ENCODE assay signal across 9 cellular contexts in genomic region chr1:63915121-63915520, GRCh38.
DNase-seq lines count a peak whose midpoint lies in the region; ATAC-seq and TF ChIP-seq lines count a peak whose summit lies in the region.
"Had no signal": no experiment of that assay in that cellular context is flagged by ENCODE, and none has a peak within 500 bp of the region (broad histone marks: within the 10 kb centered on the region; RNA-seq: fewer than 3 reads in every experiment).

No MANE protein-coding gene starts in this region.

- no peak for ATAC-seq in heart right ventricle
- ATAC-seq in HG03565 (IDR thresholded peaks at IDR 0.05; ENCODE audit: unreplicated experiment), result no peak
- ATAC-seq in GM19467 (IDR thresholded peaks at IDR 0.05; ENCODE audit: unreplicated experiment), result no peak

- 76 to 82% methylated on average over 1 of the region's 1 CpG for WGBS in heart right ventricle, 2 donors

- TF ChIP-seq POLR2A in uterus (IDR thresholded peaks at IDR 0.05), result no peak

- H3K4me1 ChIP-seq in cardiac muscle cell (ENCODE audit: low read depth), result peaks cover 32% of the 10 kb centered on the region
- peaks cover 2 to 68% (median 25%) of the 10 kb centered on the region in 9 donors for H3K4me1 ChIP-seq in heart right ventricle
- H3K4me1 ChIP-seq in uterus, result peaks cover 0 to 7% of the 10 kb centered on the region in 2 donors

- H3K27ac ChIP-seq in cardiac muscle cell, result no peak overlapping the region
- H3K27ac ChIP-seq in heart right ventricle, result no peak overlapping the region
- H3K27ac ChIP-seq in uterus, result no peak overlapping the region

- DNase-seq in cardiac muscle cell (ENCODE audit: low read depth in 1 of 2, low spot score in 1 of 2) (no peak), heart right ventricle (no peak), NCI-H526 (lab: John Stamatoyannopoulos, UW) (peak; percentile 10 to 32), epithelial cell of proximal tubule (ENCODE audit: low read depth) (no peak), uterus (no peak), inferior parietal cortex (ENCODE audit: extremely low spot score) (no peak)
- DNase-seq: SIG-M5 had no signal

- intact Hi-C loops in heart right ventricle (cut with DNase I), result loop anchor here in 3 of 10 donors (5.0 to 10.0 kb wide), 3 partner anchors 138 to 220 kb away; partner anchors contain the start of gene ROR1 (in 2 of the 3)
- intact Hi-C loops in uterus (cut with DNase I; ENCODE audit: low total_unique reads), result no loop called here

- H3K27me3 ChIP-seq in cardiac muscle cell, result no peaks in the 10 kb centered on the region
- H3K27me3 ChIP-seq in heart right ventricle, result no peaks in the 10 kb centered on the region
- no peaks in the 10 kb centered on the region for H3K27me3 ChIP-seq in uterus

- H3K9me3 ChIP-seq in cardiac muscle cell (ENCODE audit: low read depth) (no peaks in the 10 kb centered on the region), heart right ventricle (no peaks in the 10 kb centered on the region), uterus (no peaks in the 10 kb centered on the region)

- H3K36me3 ChIP-seq in cardiac muscle cell (no peaks in the 10 kb centered on the region), heart right ventricle (no peaks in the 10 kb centered on the region), uterus (no peaks in the 10 kb centered on the region)

- TF ChIP-seq CTCF in cardiac muscle cell (IDR thresholded peaks at IDR 0.05; ENCODE audit: low read depth, low read length) (peak; percentile 17), heart right ventricle (IDR thresholded peaks at IDR 0.05) (peak in 2 of 9 donors; percentile 8 to 20), epithelial cell of proximal tubule (conservative IDR thresholded peaks at IDR 0.05; ENCODE audit: low read depth, low read length) (peak; percentile 52), uterus (IDR thresholded peaks at IDR 0.05) (peak in 3 of 4 experiments; percentile 11 to 41 (median 26))

- no peak overlapping the region for H3K4me3 ChIP-seq in cardiac muscle cell
- H3K4me3 ChIP-seq in heart right ventricle, result no peak overlapping the region
- no peak overlapping the region for H3K4me3 ChIP-seq in epithelial cell of proximal tubule (ENCODE audit: low read depth, low read length)
- no peak overlapping the region for H3K4me3 ChIP-seq in uterus

Comparison
In these comparisons a context has a peak if more than half of its experiments do, and no peak if none do; other contexts are left out.
1. DNase-seq: peak in NCI-H526 (2 of 2); none in cardiac muscle cell (0 of 2), heart right ventricle (0 of 2), epithelial cell of proximal tubule (single experiment), uterus (0 of 2) and inferior parietal cortex (single experiment).